8 cellular contexts compared by ENCODE assay signal in the genomic region with DNA sequence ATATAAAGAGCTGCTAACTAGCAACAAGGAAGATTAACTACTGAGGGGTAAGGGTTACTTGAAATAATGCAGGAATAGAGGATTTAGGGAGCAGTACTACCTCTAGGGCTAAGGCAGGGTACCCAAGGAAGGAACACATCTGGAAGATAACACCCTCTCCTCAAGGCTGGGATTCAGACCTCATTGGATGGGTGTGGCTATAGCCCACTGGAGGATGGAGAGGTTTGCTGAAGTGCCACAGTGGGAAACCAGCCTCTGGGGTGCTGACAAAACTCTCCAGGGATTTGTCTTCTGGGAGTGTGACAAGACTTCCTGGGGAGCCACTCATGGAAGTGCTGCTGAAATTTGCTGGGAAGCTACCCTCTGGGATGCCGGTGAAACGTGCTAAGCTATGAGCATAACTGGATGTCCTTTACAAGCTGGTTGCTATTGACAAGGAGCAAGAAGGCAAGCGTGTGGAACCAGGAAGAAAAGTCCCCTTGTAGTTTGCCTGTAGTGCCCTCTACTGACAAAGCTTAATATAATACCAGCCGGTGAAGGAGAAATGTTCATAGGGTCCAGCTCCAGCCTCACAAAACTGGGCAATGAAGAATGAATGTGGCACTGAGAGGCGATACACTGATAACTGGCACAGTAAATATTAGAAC.
DNase-seq lines count a peak whose midpoint lies in the region; ATAC-seq and TF ChIP-seq lines count a peak whose summit lies in the region.

No MANE protein-coding gene starts in this region.

- H4K91ac ChIP-seq in neuronal stem cell (ENCODE audit: low read depth, low read length, poor library complexity) = no peak overlapping the region

- WGBS in neuronal stem cell (ENCODE audit: extremely low coverage in 2 of 2, insufficient read length in 2 of 2, insufficient replicate concordance in 1 of 2), 2 donors = no CpG with 5 or more reads among the region's 5 CpGs

- in situ Hi-C loops in GM13976 (cut with MboI; ENCODE audit: low sequenced_read_pairs, unreplicated experiment) = loop anchor here (10.0 kb wide), 1 partner anchor 53 kb away; no protein-coding TSS in a partner anchor

- no peak overlapping the region for H3K23ac ChIP-seq in neuronal stem cell (ENCODE audit: low read depth, low read length, poor library complexity)

- DNase-seq in BJ (ENCODE audit: low read depth) (no peak), GM13976 (ENCODE audit: low spot score) (peak; percentile 71), dermis microvascular lymphatic vessel endothelial cell (ENCODE audit: low read depth in 2 of 2) (peak; percentile 29 to 84), neuronal stem cell (ENCODE audit: low spot score) (peak; percentile 18), dedifferentiated amniotic fluid mesenchymal stem cell (ENCODE audit: extremely low spot score) (no peak)
- DNase-seq in effector CD8-positive, alpha-beta T cell (lab: John Stamatoyannopoulos, UW) = no peak

- H3K4me1 ChIP-seq in OCI-LY3 (ENCODE audit: low read length) (no peaks in the 10 kb centered on the region), neuronal stem cell (ENCODE audit: control insufficient read depth in 2 of 2, insufficient read depth in 1 of 2, low read depth in 1 of 2, low read length in 2 of 2) (no peaks in the 10 kb centered on the region)

- H3K9ac ChIP-seq in OCI-LY3 (ENCODE audit: low read length) = no peak overlapping the region
- H3K9ac ChIP-seq in neuronal stem cell (ENCODE audit: low read depth, low read length, poor library complexity) = no peak overlapping the region

- peak overlapping the region; percentile 77; the same call in 1 of the 2 replicates for H2AFZ ChIP-seq in OCI-LY3 (ENCODE audit: low read depth, low read length)
- H2AFZ ChIP-seq in neuronal stem cell (ENCODE audit: low read length) = peak overlapping the region; percentile 51

- no peak overlapping the region for H2BK15ac ChIP-seq in neuronal stem cell (ENCODE audit: low read length)

- peak overlapping the region; percentile 56 for H3K4me2 ChIP-seq in OCI-LY3 (ENCODE audit: low read length)
- no peak overlapping the region for H3K4me2 ChIP-seq in neuronal stem cell (ENCODE audit: insufficient read depth, low read length, poor library complexity, severe bottlenecking)

- H3K36me3 ChIP-seq in BJ (ENCODE audit: control insufficient read depth, insufficient read depth, low read length) (no peaks in the 10 kb centered on the region), OCI-LY3 (replicated peaks; ENCODE audit: low read depth, low read length) (no peaks in the 10 kb centered on the region), neuronal stem cell (replicated peaks in 1 of 2; ENCODE audit: control insufficient read depth in 2 of 2, insufficient read depth in 2 of 2, low read length in 2 of 2) (no peaks in the 10 kb centered on the region)

- no peak overlapping the region for H3K27ac ChIP-seq in OCI-LY3 (ENCODE audit: low read length)
- no peak overlapping the region for H3K27ac ChIP-seq in neuronal stem cell (replicated peaks; ENCODE audit: low read length)

- no peaks in the 10 kb centered on the region for H3K9me3 ChIP-seq in OCI-LY3 (ENCODE audit: insufficient read depth, low read length)
- H3K9me3 ChIP-seq in neuronal stem cell (replicated peaks in 1 of 2; ENCODE audit: control insufficient read depth in 2 of 2, insufficient read depth in 1 of 2, low read depth in 1 of 2, low read length in 2 of 2) = peaks cover 0 to 5% of the 10 kb centered on the region in 2 donors

- no peak overlapping the region for H3K4ac ChIP-seq in neuronal stem cell (ENCODE audit: low read length)

- H3K4me3 ChIP-seq in BJ (ENCODE audit: low read depth, low read length) (no peak overlapping the region), OCI-LY3 (ENCODE audit: low read length) (no peak overlapping the region), neuronal stem cell (ENCODE audit: low read length in 2 of 2) (no peak overlapping the region)

- H3K18ac ChIP-seq in neuronal stem cell (ENCODE audit: low read length) = peak overlapping the region; percentile 17

- peak; percentile 65 for TF ChIP-seq CTCF in BJ (IDR thresholded peaks at IDR 0.05; ENCODE audit: insufficient read depth, low read depth, low read length)
- peak; percentile 41 for TF ChIP-seq CTCF in GM13976 (IDR thresholded peaks at IDR 0.05; ENCODE audit: borderline replicate concordance, control extremely low read depth, extremely low read depth, insufficient read depth, missing control alignments)
- peak; percentile 62 for TF ChIP-seq CTCF in OCI-LY3 (IDR thresholded peaks at IDR 0.05; ENCODE audit: low read depth, low read length)

- H4K8ac ChIP-seq in neuronal stem cell (ENCODE audit: low read depth, low read length) = no peak overlapping the region

- H3K27me3 ChIP-seq in BJ (ENCODE audit: control insufficient read depth, insufficient read depth, low read length) (no peaks in the 10 kb centered on the region), OCI-LY3 (ENCODE audit: low read depth, low read length) (no peaks in the 10 kb centered on the region), neuronal stem cell (ENCODE audit: control insufficient read depth in 3 of 3, insufficient read depth in 3 of 3, low read depth in 1 of 3, low read length in 3 of 3) (no peaks in the 10 kb centered on the region)

- H2BK12ac ChIP-seq in neuronal stem cell (ENCODE audit: low read length) = no peak overlapping the region

- ATAC-seq in HG03457 (IDR thresholded peaks at IDR 0.05; ENCODE audit: unreplicated experiment) = peak; percentile 63

- POLR2A ChIA-PET in BJ (lab: Charles Lee) = interaction anchor here (0.6 kb wide), 1 partner anchor 132 kb away, joined by 3 read pairs; no protein-coding TSS in a partner anchor

- H2AK5ac ChIP-seq in neuronal stem cell (ENCODE audit: low read depth, low read length) = no peak overlapping the region

- H2BK5ac ChIP-seq in neuronal stem cell (ENCODE audit: low read length) = no peak overlapping the region

- H4K20me1 ChIP-seq in OCI-LY3 (ENCODE audit: insufficient read depth, low read length) = no peaks in the 10 kb centered on the region

- CTCF ChIA-PET in BJ (lab: Yijun Ruan, JAX) = interaction anchor here (0.7 to 3.0 kb wide), 17 partner anchors 9 to 1247 kb away, joined by 3 to 42 read pairs (median 5); no protein-coding TSS in a partner anchor

- H3K79me1 ChIP-seq in neuronal stem cell (ENCODE audit: low read depth, low read length) = no peaks in the 10 kb centered on the region

- H3K14ac ChIP-seq in neuronal stem cell (ENCODE audit: low read length) = no peak overlapping the region

- H3K79me2 ChIP-seq in OCI-LY3 (ENCODE audit: low read length) = no peaks in the 10 kb centered on the region

- H2BK120ac ChIP-seq in neuronal stem cell (ENCODE audit: low read depth, low read length) = no peak overlapping the region

Comparison
In these comparisons a context has a peak if more than half of its experiments do, and no peak if none do; other contexts are left out.
1. DNase-seq: peak in GM13976 (single experiment), dermis microvascular lymphatic vessel endothelial cell (2 of 2) and neuronal stem cell (single experiment); none in BJ (single experiment), dedifferentiated amniotic fluid mesenchymal stem cell (single experiment) and effector CD8-positive, alpha-beta T cell (single experiment).
2. Peak in every context shown above with its lines, with median percentiles within 50 percentile points of each other: CTCF ChIP-seq.